Comparison of ENCODE assay signal across 27 cellular contexts in genomic region chr6:165770430-165771082, GRCh38.
DNase-seq lines count a peak whose midpoint lies in the region; FAIRE-seq and TF ChIP-seq lines count a peak whose summit lies in the region.
"Had no signal": no experiment of that assay in that cellular context is flagged by ENCODE, and none has a peak within 500 bp of the region (broad histone marks: within the 10 kb centered on the region; RNA-seq: fewer than 3 reads in every experiment).

No MANE protein-coding gene starts in this region.

- no peak for TF ChIP-seq POLR2A in esophagus muscularis mucosa (IDR thresholded peaks at IDR 0.05; ENCODE audit: low read depth)

- intact Hi-C loops in esophagus muscularis mucosa (cut with DNase I) (no loop called here), left ventricle myocardium inferior (cut with micrococcal nuclease) (no loop called here)

- no peak overlapping the region for H2BK5ac ChIP-seq in neuronal stem cell (ENCODE audit: low read length)

- no peak for FAIRE-seq in urothelium cell line (lab: Jason Lieb, UNC)
- FAIRE-seq: GM19239 had no signal

- H2BK120ac ChIP-seq in neuronal stem cell (ENCODE audit: low read depth, low read length), result no peak overlapping the region

- DNase-seq in DMS53 (lab: John Stamatoyannopoulos, UW) (peak; percentile 16), DMS53 treated with DMSO at 0.1 percent for 48 hours (lab: John Stamatoyannopoulos, UW; ENCODE audit: unreplicated experiment) (no peak), cerebellum (ENCODE audit: low spot score) (peak; percentile 7), esophagus muscularis mucosa (ENCODE audit: extremely low spot score) (peak; percentile 74), neuronal stem cell (ENCODE audit: low spot score) (no peak), glutamatergic neuron (no peak), left ventricle myocardium inferior (no peak), urothelium cell line (ENCODE audit: low spot score) (no peak)
- DNase-seq: AML-193; C1 segment of cervical spinal cord; Calu3; CD8-positive, alpha-beta memory T cell; EL; GF-D8; Kasumi-1; MM.1S; NCI-H1048; NCI-H1417 treated with DMSO at 0.1 percent for 48 hours; NCI-H187; NCI-H2107; NCI-H510A; NCI-H748 treated with DMSO at 0.1 percent for 48 hours; NK-92 treated with Interleukin-12 subunit alpha and Interleukin-12 subunit beta, amount 100 ng/mL, for 24 hours; Peyer's patch had no signal

- H2BK12ac ChIP-seq in neuronal stem cell (ENCODE audit: low read length), result no peak overlapping the region

- H2BK15ac ChIP-seq in neuronal stem cell (ENCODE audit: low read length), result no peak overlapping the region

- no peak overlapping the region for H3K27ac Mint-ChIP-seq in glutamatergic neuron (ENCODE audit: unreplicated experiment)
- H3K27ac Mint-ChIP-seq: CD8-positive, alpha-beta memory T cell had no signal

- H3K27me3 Mint-ChIP-seq in glutamatergic neuron (ENCODE audit: unreplicated experiment), result peaks cover 2% of the 10 kb centered on the region

- no peak overlapping the region for H3K4me3 Mint-ChIP-seq in glutamatergic neuron (ENCODE audit: unreplicated experiment)
- H3K4me3 Mint-ChIP-seq: CD8-positive, alpha-beta memory T cell had no signal

- no peak overlapping the region for H4K91ac ChIP-seq in neuronal stem cell (ENCODE audit: low read depth, low read length, poor library complexity)

- no peak overlapping the region for H3K4me2 ChIP-seq in neuronal stem cell (ENCODE audit: insufficient read depth, low read length, poor library complexity, severe bottlenecking)

- TF ChIP-seq EP300 in esophagus muscularis mucosa (IDR thresholded peaks at IDR 0.05), result no peak

- H2AK5ac ChIP-seq in neuronal stem cell (ENCODE audit: low read depth, low read length), result no peak overlapping the region

- peak overlapping the region; percentile 72 for H2AFZ ChIP-seq in neuronal stem cell (ENCODE audit: low read length)

- no peak for TF ChIP-seq CTCF in esophagus muscularis mucosa (IDR thresholded peaks at IDR 0.05)
- TF ChIP-seq CTCF in glutamatergic neuron (IDR thresholded peaks at IDR 0.05; ENCODE audit: partially characterized antibody, unreplicated experiment), result no peak
- TF ChIP-seq CTCF in left ventricle myocardium inferior (IDR thresholded peaks at IDR 0.05; ENCODE audit: borderline replicate concordance), result no peak

- 85% methylated on average over 14 of the region's 14 CpGs for WGBS in esophagus muscularis mucosa
- WGBS in neuronal stem cell (ENCODE audit: extremely low coverage in 2 of 2, insufficient read length in 2 of 2, insufficient replicate concordance in 1 of 2), 2 donors, result no CpG with 5 or more reads among the region's 14 CpGs

- H3K27ac ChIP-seq in esophagus muscularis mucosa (replicated peaks in 1 of 4) (no peak overlapping the region), neuronal stem cell (replicated peaks; ENCODE audit: low read length) (no peak overlapping the region), left ventricle myocardium inferior (replicated peaks) (no peak overlapping the region)
- H3K27ac ChIP-seq: 22Rv1, Peyer's patch, SJSA1 had no signal

- H3K4me3 ChIP-seq in esophagus muscularis mucosa, result no peak overlapping the region
- H3K4me3 ChIP-seq in neuronal stem cell (ENCODE audit: low read length in 2 of 2), result no peak overlapping the region
- H3K4me3 ChIP-seq in left ventricle myocardium inferior, result no peak overlapping the region
- H3K4me3 ChIP-seq: Peyer's patch, SJSA1 had no signal

- peaks cover 2% of the 10 kb centered on the region for H3K79me1 ChIP-seq in neuronal stem cell (ENCODE audit: low read depth, low read length)

- H3K36me3 ChIP-seq in esophagus muscularis mucosa (no peaks in the 10 kb centered on the region), neuronal stem cell (replicated peaks in 1 of 2; ENCODE audit: control insufficient read depth in 2 of 2, insufficient read depth in 2 of 2, low read length in 2 of 2) (no peaks in the 10 kb centered on the region), left ventricle myocardium inferior (no peaks in the 10 kb centered on the region)
- H3K36me3 ChIP-seq: Peyer's patch, SJSA1 had no signal

- no peaks in the 10 kb centered on the region for H3K36me3 Mint-ChIP-seq in glutamatergic neuron (ENCODE audit: unreplicated experiment)
- H3K36me3 Mint-ChIP-seq: CD8-positive, alpha-beta memory T cell had no signal

- H4K8ac ChIP-seq in neuronal stem cell (ENCODE audit: low read depth, low read length), result no peak overlapping the region

- no peak overlapping the region for H3K4ac ChIP-seq in neuronal stem cell (ENCODE audit: low read length)

- no peak overlapping the region for H3K23ac ChIP-seq in neuronal stem cell (ENCODE audit: low read depth, low read length, poor library complexity)

- no peaks in the 10 kb centered on the region for H3K4me1 Mint-ChIP-seq in glutamatergic neuron (ENCODE audit: low read depth, unreplicated experiment)

- H3K9me3 ChIP-seq in esophagus muscularis mucosa (no peaks in the 10 kb centered on the region), neuronal stem cell (replicated peaks in 1 of 2; ENCODE audit: control insufficient read depth in 2 of 2, insufficient read depth in 1 of 2, low read depth in 1 of 2, low read length in 2 of 2) (peaks cover 0 to 2% of the 10 kb centered on the region in 2 donors), left ventricle myocardium inferior (replicated peaks) (no peaks in the 10 kb centered on the region)
- H3K9me3 ChIP-seq: Peyer's patch, SJSA1 had no signal

- H3K18ac ChIP-seq in neuronal stem cell (ENCODE audit: low read length), result no peak overlapping the region

- no peak overlapping the region for H3K9ac ChIP-seq in neuronal stem cell (ENCODE audit: low read depth, low read length, poor library complexity)

- H3K4me1 ChIP-seq in esophagus muscularis mucosa (peaks cover 0 to 11% (median 8%) of the 10 kb centered on the region in 4 donors), neuronal stem cell (ENCODE audit: control insufficient read depth in 2 of 2, insufficient read depth in 1 of 2, low read depth in 1 of 2, low read length in 2 of 2) (peaks cover 1 to 40% of the 10 kb centered on the region in 2 donors), left ventricle myocardium inferior (peaks cover 41% of the 10 kb centered on the region)
- H3K4me1 ChIP-seq: Peyer's patch, SJSA1 had no signal

- H3K9me3 Mint-ChIP-seq in glutamatergic neuron (ENCODE audit: unreplicated experiment), result peaks cover 2% of the 10 kb centered on the region

- H3K27me3 ChIP-seq in esophagus muscularis mucosa (no peaks in the 10 kb centered on the region), neuronal stem cell (ENCODE audit: control insufficient read depth in 3 of 3, insufficient read depth in 3 of 3, low read depth in 1 of 3, low read length in 3 of 3) (no peaks in the 10 kb centered on the region), left ventricle myocardium inferior (ENCODE audit: low read depth) (no peaks in the 10 kb centered on the region)
- H3K27me3 ChIP-seq: Peyer's patch had no signal

- H3K14ac ChIP-seq in neuronal stem cell (ENCODE audit: low read length), result no peak overlapping the region

Comparison
In these comparisons a context has a peak if more than half of its experiments do, and no peak if none do; other contexts are left out.
1. DNase-seq: peak in DMS53 (single experiment), cerebellum (single experiment) and esophagus muscularis mucosa (single experiment); none in DMS53 treated with DMSO at 0.1 percent for 48 hours (single experiment), neuronal stem cell (single experiment), glutamatergic neuron (single experiment), left ventricle myocardium inferior (single experiment) and urothelium cell line (single experiment).